In the genomic region with DNA sequence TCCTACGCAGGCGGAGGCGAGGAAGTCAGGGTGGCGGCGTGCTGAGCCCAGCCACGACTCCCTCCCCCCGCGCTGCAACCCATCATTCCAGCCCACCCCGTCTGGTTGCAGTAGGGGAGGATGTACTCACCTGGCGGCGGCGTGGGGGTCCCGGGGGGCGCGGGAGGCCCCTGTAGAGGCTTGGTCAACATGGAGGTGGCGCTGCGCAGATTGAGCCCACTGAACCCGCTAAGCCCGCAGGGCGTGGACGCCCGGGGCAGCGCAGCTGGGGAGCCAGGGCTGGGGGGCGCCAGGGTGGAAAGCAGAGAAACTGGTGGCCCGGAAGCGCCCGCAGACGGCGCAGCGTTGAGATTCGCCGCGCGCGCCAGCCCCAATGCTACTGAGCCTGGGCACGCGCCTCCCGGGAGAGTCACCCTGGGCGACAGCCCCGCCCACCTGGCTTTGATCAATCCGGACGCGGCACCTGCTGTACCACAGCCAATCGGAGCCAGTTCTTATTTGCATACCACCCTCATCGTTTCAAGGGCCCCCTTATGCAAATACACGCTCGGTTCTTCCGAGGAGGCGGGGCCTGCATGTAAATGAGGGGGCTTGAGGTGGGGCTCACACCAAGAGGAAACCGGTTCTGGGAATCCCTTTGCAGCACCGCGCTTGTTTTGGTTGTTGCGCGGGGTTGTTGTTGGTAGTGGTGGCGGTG, we compare ENCODE assay signal across 1 cellular context.
TF ChIP-seq lines count a peak whose summit lies in the region.

A gene (minus strand): TSS at position 381 of the 697 bp plus-strand sequence. CDS start 190 bp downstream, at position 191.

TF ChIP-seq in HepG2, 621 proteins besides CTCF, POLR2A, EP300 and RAD21 (continued from another document and continues in another):
- TF ChIP-seq, protein P1, sequence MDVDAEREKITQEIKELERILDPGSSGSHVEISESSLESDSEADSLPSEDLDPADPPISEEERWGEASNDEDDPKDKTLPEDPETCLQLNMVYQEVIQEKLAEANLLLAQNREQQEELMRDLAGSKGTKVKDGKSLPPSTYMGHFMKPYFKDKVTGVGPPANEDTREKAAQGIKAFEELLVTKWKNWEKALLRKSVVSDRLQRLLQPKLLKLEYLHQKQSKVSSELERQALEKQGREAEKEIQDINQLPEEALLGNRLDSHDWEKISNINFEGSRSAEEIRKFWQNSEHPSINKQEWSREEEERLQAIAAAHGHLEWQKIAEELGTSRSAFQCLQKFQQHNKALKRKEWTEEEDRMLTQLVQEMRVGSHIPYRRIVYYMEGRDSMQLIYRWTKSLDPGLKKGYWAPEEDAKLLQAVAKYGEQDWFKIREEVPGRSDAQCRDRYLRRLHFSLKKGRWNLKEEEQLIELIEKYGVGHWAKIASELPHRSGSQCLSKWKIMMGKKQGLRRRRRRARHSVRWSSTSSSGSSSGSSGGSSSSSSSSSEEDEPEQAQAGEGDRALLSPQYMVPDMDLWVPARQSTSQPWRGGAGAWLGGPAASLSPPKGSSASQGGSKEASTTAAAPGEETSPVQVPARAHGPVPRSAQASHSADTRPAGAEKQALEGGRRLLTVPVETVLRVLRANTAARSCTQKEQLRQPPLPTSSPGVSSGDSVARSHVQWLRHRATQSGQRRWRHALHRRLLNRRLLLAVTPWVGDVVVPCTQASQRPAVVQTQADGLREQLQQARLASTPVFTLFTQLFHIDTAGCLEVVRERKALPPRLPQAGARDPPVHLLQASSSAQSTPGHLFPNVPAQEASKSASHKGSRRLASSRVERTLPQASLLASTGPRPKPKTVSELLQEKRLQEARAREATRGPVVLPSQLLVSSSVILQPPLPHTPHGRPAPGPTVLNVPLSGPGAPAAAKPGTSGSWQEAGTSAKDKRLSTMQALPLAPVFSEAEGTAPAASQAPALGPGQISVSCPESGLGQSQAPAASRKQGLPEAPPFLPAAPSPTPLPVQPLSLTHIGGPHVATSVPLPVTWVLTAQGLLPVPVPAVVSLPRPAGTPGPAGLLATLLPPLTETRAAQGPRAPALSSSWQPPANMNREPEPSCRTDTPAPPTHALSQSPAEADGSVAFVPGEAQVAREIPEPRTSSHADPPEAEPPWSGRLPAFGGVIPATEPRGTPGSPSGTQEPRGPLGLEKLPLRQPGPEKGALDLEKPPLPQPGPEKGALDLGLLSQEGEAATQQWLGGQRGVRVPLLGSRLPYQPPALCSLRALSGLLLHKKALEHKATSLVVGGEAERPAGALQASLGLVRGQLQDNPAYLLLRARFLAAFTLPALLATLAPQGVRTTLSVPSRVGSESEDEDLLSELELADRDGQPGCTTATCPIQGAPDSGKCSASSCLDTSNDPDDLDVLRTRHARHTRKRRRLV (CRISPR knock-in tag; IDR thresholded peaks at IDR 0.05), result peak; percentile 86
- TF ChIP-seq RCOR2 (CRISPR knock-in tag; IDR thresholded peaks at IDR 0.05) (no peak), ZNF256 (CRISPR knock-in tag; conservative IDR thresholded peaks at IDR 0.05) (no peak), THAP11 (CRISPR knock-in tag; IDR thresholded peaks at IDR 0.05) (no peak), ZFP36 (IDR thresholded peaks at IDR 0.05; ENCODE audit: borderline replicate concordance, low read depth, low read length, partially characterized antibody) (no peak), SAP130 (CRISPR knock-in tag; IDR thresholded peaks at IDR 0.05; ENCODE audit: low read depth) (peak; percentile 79), KDM5B (CRISPR knock-in tag; IDR thresholded peaks at IDR 0.05; ENCODE audit: borderline replicate concordance) (no peak), FOXO1 (CRISPR knock-in tag; IDR thresholded peaks at IDR 0.05) (no peak), ZNF816 (CRISPR knock-in tag; IDR thresholded peaks at IDR 0.05; ENCODE audit: borderline replicate concordance) (no peak), NR2F1 (CRISPR knock-in tag; IDR thresholded peaks at IDR 0.05) (no peak), ASH2L (IDR thresholded peaks at IDR 0.05; ENCODE audit: insufficient read length, low read depth, low read length) (peak; percentile 34), ZSCAN12 (CRISPR knock-in tag; IDR thresholded peaks at IDR 0.05) (no peak), PHF5A (CRISPR knock-in tag; IDR thresholded peaks at IDR 0.05; ENCODE audit: low read depth, unreplicated experiment) (no peak), RBFOX2 (IDR thresholded peaks at IDR 0.05; ENCODE audit: low read depth, low read length) (peak; percentile 86), CENPT (CRISPR knock-in tag; IDR thresholded peaks at IDR 0.05; ENCODE audit: low read depth) (no peak), ZNF207 (IDR thresholded peaks at IDR 0.05; ENCODE audit: borderline replicate concordance) (no peak), ZNF670 (CRISPR knock-in tag; IDR thresholded peaks at IDR 0.05; ENCODE audit: borderline replicate concordance) (no peak), GABPB1 (CRISPR knock-in tag; IDR thresholded peaks at IDR 0.05) (peak; percentile 59; the same call in 1 of the 2 replicates), PHF21A (CRISPR knock-in tag; IDR thresholded peaks at IDR 0.05) (peak; percentile 38; the same call in 1 of the 2 replicates), ZNF891 (CRISPR knock-in tag; IDR thresholded peaks at IDR 0.05) (no peak), ZNF282 (IDR thresholded peaks at IDR 0.05; ENCODE audit: partially characterized antibody) (no peak), CAMTA2 (CRISPR knock-in tag; IDR thresholded peaks at IDR 0.05; ENCODE audit: borderline replicate concordance) (no peak), MYC (CRISPR knock-in tag; IDR thresholded peaks at IDR 0.05; ENCODE audit: borderline replicate concordance) (no peak), FOXK2 (IDR thresholded peaks at IDR 0.05) (no peak)
- TF ChIP-seq, protein P2, sequence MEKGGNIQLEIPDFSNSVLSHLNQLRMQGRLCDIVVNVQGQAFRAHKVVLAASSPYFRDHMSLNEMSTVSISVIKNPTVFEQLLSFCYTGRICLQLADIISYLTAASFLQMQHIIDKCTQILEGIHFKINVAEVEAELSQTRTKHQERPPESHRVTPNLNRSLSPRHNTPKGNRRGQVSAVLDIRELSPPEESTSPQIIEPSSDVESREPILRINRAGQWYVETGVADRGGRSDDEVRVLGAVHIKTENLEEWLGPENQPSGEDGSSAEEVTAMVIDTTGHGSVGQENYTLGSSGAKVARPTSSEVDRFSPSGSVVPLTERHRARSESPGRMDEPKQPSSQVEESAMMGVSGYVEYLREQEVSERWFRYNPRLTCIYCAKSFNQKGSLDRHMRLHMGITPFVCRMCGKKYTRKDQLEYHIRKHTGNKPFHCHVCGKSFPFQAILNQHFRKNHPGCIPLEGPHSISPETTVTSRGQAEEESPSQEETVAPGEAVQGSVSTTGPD (CRISPR knock-in tag; IDR thresholded peaks at IDR 0.05), result no peak
- TF ChIP-seq, protein P3, sequence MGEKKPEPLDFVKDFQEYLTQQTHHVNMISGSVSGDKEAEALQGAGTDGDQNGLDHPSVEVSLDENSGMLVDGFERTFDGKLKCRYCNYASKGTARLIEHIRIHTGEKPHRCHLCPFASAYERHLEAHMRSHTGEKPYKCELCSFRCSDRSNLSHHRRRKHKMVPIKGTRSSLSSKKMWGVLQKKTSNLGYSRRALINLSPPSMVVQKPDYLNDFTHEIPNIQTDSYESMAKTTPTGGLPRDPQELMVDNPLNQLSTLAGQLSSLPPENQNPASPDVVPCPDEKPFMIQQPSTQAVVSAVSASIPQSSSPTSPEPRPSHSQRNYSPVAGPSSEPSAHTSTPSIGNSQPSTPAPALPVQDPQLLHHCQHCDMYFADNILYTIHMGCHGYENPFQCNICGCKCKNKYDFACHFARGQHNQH (CRISPR knock-in tag; IDR thresholded peaks at IDR 0.05), result peak; percentile 36; the same call in 1 of the 2 replicates
- TF ChIP-seq, protein P4, sequence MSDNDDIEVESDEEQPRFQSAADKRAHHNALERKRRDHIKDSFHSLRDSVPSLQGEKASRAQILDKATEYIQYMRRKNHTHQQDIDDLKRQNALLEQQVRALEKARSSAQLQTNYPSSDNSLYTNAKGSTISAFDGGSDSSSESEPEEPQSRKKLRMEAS (IDR thresholded peaks at IDR 0.05), result peak; percentile 43; the same call in 1 of the 2 replicates
- TF ChIP-seq, protein P5, sequence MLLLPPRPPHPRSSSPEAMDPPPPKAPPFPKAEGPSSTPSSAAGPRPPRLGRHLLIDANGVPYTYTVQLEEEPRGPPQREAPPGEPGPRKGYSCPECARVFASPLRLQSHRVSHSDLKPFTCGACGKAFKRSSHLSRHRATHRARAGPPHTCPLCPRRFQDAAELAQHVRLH (CRISPR knock-in tag; IDR thresholded peaks at IDR 0.05; ENCODE audit: borderline replicate concordance, low read depth), result no peak
- TF ChIP-seq, protein P6, sequence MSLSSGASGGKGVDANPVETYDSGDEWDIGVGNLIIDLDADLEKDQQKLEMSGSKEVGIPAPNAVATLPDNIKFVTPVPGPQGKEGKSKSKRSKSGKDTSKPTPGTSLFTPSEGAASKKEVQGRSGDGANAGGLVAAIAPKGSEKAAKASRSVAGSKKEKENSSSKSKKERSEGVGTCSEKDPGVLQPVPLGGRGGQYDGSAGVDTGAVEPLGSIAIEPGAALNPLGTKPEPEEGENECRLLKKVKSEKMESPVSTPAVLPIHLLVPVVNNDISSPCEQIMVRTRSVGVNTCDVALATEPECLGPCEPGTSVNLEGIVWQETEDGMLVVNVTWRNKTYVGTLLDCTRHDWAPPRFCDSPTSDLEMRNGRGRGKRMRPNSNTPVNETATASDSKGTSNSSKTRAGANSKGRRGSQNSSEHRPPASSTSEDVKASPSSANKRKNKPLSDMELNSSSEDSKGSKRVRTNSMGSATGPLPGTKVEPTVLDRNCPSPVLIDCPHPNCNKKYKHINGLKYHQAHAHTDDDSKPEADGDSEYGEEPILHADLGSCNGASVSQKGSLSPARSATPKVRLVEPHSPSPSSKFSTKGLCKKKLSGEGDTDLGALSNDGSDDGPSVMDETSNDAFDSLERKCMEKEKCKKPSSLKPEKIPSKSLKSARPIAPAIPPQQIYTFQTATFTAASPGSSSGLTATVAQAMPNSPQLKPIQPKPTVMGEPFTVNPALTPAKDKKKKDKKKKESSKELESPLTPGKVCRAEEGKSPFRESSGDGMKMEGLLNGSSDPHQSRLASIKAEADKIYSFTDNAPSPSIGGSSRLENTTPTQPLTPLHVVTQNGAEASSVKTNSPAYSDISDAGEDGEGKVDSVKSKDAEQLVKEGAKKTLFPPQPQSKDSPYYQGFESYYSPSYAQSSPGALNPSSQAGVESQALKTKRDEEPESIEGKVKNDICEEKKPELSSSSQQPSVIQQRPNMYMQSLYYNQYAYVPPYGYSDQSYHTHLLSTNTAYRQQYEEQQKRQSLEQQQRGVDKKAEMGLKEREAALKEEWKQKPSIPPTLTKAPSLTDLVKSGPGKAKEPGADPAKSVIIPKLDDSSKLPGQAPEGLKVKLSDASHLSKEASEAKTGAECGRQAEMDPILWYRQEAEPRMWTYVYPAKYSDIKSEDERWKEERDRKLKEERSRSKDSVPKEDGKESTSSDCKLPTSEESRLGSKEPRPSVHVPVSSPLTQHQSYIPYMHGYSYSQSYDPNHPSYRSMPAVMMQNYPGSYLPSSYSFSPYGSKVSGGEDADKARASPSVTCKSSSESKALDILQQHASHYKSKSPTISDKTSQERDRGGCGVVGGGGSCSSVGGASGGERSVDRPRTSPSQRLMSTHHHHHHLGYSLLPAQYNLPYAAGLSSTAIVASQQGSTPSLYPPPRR (CRISPR knock-in tag; IDR thresholded peaks at IDR 0.05; ENCODE audit: borderline replicate concordance), result no peak
- TF ChIP-seq, protein P7, sequence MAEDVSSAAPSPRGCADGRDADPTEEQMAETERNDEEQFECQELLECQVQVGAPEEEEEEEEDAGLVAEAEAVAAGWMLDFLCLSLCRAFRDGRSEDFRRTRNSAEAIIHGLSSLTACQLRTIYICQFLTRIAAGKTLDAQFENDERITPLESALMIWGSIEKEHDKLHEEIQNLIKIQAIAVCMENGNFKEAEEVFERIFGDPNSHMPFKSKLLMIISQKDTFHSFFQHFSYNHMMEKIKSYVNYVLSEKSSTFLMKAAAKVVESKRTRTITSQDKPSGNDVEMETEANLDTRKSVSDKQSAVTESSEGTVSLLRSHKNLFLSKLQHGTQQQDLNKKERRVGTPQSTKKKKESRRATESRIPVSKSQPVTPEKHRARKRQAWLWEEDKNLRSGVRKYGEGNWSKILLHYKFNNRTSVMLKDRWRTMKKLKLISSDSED (CRISPR knock-in tag; IDR thresholded peaks at IDR 0.05), result no peak
- TF ChIP-seq, protein P8, sequence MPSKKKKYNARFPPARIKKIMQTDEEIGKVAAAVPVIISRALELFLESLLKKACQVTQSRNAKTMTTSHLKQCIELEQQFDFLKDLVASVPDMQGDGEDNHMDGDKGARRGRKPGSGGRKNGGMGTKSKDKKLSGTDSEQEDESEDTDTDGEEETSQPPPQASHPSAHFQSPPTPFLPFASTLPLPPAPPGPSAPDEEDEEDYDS (CRISPR knock-in tag; IDR thresholded peaks at IDR 0.05), result peak; percentile 98
- TF ChIP-seq, protein P9, sequence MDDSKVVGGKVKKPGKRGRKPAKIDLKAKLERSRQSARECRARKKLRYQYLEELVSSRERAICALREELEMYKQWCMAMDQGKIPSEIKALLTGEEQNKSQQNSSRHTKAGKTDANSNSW (CRISPR knock-in tag; IDR thresholded peaks at IDR 0.05; ENCODE audit: borderline replicate concordance), result no peak
- TF ChIP-seq, protein P10, sequence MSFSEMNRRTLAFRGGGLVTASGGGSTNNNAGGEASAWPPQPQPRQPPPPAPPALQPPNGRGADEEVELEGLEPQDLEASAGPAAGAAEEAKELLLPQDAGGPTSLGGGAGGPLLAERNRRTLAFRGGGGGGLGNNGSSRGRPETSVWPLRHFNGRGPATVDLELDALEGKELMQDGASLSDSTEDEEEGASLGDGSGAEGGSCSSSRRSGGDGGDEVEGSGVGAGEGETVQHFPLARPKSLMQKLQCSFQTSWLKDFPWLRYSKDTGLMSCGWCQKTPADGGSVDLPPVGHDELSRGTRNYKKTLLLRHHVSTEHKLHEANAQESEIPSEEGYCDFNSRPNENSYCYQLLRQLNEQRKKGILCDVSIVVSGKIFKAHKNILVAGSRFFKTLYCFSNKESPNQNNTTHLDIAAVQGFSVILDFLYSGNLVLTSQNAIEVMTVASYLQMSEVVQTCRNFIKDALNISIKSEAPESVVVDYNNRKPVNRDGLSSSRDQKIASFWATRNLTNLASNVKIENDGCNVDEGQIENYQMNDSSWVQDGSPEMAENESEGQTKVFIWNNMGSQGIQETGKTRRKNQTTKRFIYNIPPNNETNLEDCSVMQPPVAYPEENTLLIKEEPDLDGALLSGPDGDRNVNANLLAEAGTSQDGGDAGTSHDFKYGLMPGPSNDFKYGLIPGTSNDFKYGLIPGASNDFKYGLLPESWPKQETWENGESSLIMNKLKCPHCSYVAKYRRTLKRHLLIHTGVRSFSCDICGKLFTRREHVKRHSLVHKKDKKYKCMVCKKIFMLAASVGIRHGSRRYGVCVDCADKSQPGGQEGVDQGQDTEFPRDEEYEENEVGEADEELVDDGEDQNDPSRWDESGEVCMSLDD (CRISPR knock-in tag; IDR thresholded peaks at IDR 0.05; ENCODE audit: borderline replicate concordance), result no peak
- TF ChIP-seq, protein P11, sequence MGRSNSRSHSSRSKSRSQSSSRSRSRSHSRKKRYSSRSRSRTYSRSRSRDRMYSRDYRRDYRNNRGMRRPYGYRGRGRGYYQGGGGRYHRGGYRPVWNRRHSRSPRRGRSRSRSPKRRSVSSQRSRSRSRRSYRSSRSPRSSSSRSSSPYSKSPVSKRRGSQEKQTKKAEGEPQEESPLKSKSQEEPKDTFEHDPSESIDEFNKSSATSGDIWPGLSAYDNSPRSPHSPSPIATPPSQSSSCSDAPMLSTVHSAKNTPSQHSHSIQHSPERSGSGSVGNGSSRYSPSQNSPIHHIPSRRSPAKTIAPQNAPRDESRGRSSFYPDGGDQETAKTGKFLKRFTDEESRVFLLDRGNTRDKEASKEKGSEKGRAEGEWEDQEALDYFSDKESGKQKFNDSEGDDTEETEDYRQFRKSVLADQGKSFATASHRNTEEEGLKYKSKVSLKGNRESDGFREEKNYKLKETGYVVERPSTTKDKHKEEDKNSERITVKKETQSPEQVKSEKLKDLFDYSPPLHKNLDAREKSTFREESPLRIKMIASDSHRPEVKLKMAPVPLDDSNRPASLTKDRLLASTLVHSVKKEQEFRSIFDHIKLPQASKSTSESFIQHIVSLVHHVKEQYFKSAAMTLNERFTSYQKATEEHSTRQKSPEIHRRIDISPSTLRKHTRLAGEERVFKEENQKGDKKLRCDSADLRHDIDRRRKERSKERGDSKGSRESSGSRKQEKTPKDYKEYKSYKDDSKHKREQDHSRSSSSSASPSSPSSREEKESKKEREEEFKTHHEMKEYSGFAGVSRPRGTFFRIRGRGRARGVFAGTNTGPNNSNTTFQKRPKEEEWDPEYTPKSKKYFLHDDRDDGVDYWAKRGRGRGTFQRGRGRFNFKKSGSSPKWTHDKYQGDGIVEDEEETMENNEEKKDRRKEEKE (IDR thresholded peaks at IDR 0.05), result no peak
